ENCODE assay signal across 15 cellular contexts in genomic region chr20:50373674-50374286, GRCh38.
A peak's percentile ranks its signal among the peaks of the same experiment; 100 is the strongest.
DNase-seq lines count a peak whose midpoint lies in the region; ATAC-seq, FAIRE-seq and TF ChIP-seq lines count a peak whose summit lies in the region.
"Had no signal": no experiment of that assay in that cellular context is flagged by ENCODE, and none has a peak within 500 bp of the region (broad histone marks: within the 10 kb centered on the region; RNA-seq: fewer than 3 reads in every experiment).

No MANE protein-coding gene starts in this region.

- H3K4me1 ChIP-seq in A549 (peaks cover 70% of the 10 kb centered on the region), PC-3 (ENCODE audit: insufficient read depth, low read length) (peaks cover 58% of the 10 kb centered on the region), endothelial cell of umbilical vein (ENCODE audit: control insufficient read depth, extremely low read depth, insufficient read depth, low read length) (peaks cover 2% of the 10 kb centered on the region), esophagus muscularis mucosa (peaks cover 4 to 8% (median 6%) of the 10 kb centered on the region in 4 donors)
- H3K4me1 ChIP-seq: neural progenitor cell had no signal

- DNase-seq in A549 (ENCODE audit: low read depth in 1 of 2, low spot score in 1 of 2) (peak; percentile 43 to 60), ELR (ENCODE audit: low read depth) (peak; percentile 70), PC-3 (peak; percentile 87), endothelial cell of umbilical vein (ENCODE audit: low read depth, low spot score) (no peak), ureter (ENCODE audit: low spot score) (no peak), AG08396 (ENCODE audit: low spot score) (no peak), esophagus muscularis mucosa (ENCODE audit: extremely low spot score) (no peak)
- DNase-seq: activated CD4-positive, alpha-beta T cell treated with anti-CD3 and anti-CD28 coated beads, Interleukin-2, amount 50 U/mL, for 4 hours; NCI-H1105 treated with DMSO at 0.1 percent for 48 hours; NCI-H446 treated with DMSO at 0.1 percent for 48 hours; OCI-M1; retina had no signal

- intact Hi-C loops in PC-3 (cut with micrococcal nuclease) (no loop called here), endothelial cell of umbilical vein (cut with micrococcal nuclease) (no loop called here), esophagus muscularis mucosa (cut with DNase I) (no loop called here)

- POLR2A ChIA-PET in A549 (lab: Yijun Ruan, JAX) (no interaction called here), PC-3 (lab: Charles Lee; ENCODE audit: unreplicated experiment) (no interaction called here), endothelial cell of umbilical vein (lab: Charles Lee) (no interaction called here)

- TF ChIP-seq CTCF in A549 (IDR thresholded peaks at IDR 0.05) (no peak), PC-3 (conservative IDR thresholded peaks at IDR 0.05; ENCODE audit: low read depth, low read length) (no peak), endothelial cell of umbilical vein (IDR thresholded peaks at IDR 0.05; ENCODE audit: extremely low read depth in 1 of 2, insufficient read depth in 1 of 2, low read depth in 1 of 2, low read length in 2 of 2) (no peak), esophagus muscularis mucosa (IDR thresholded peaks at IDR 0.05) (no peak)

- no peaks in the 10 kb centered on the region for H3K36me3 ChIP-seq in PC-3 (ENCODE audit: low read depth, low read length)
- H3K36me3 ChIP-seq in endothelial cell of umbilical vein (ENCODE audit: control insufficient read depth in 2 of 2, extremely low read depth in 1 of 2, insufficient read depth in 2 of 2, low read length in 2 of 2): no peaks in the 10 kb centered on the region
- H3K36me3 ChIP-seq in esophagus muscularis mucosa: no peaks in the 10 kb centered on the region
- H3K36me3 ChIP-seq: neural progenitor cell had no signal

- ATAC-seq in A549: peak; percentile 43 to 61; a peak in 5 of 6 replicates
- ATAC-seq in PC-3: peak; percentile 25
- ATAC-seq in GM21360 (IDR thresholded peaks at IDR 0.05; ENCODE audit: unreplicated experiment): no peak

- H3F3A ChIP-seq in PC-3 (ENCODE audit: low read length, unreplicated experiment): no peaks in the 10 kb centered on the region

- H3K9me3 ChIP-seq in A549 (no peaks in the 10 kb centered on the region), PC-3 (ENCODE audit: low read length) (no peaks in the 10 kb centered on the region), endothelial cell of umbilical vein (replicated peaks; ENCODE audit: control insufficient read depth, insufficient read depth, low read length) (no peaks in the 10 kb centered on the region), esophagus muscularis mucosa (no peaks in the 10 kb centered on the region)

- H3K9ac ChIP-seq in PC-3 (ENCODE audit: low read length): no peak overlapping the region
- no peak overlapping the region for H3K9ac ChIP-seq in endothelial cell of umbilical vein (replicated peaks; ENCODE audit: extremely low read depth, insufficient read depth, low read length)
- H3K9ac ChIP-seq: neural progenitor cell had no signal

- dilution Hi-C loops in endothelial cell of umbilical vein (cut with MboI; ENCODE audit: extremely low pct_ligation_motif_present, low sequenced_read_pairs): no loop called here

- FAIRE-seq in A549 (lab: Jason Lieb, UNC) (no peak), endothelial cell of umbilical vein (lab: Jason Lieb, UNC) (peak; percentile 12)

- H4K20me1 ChIP-seq in PC-3 (ENCODE audit: low read length) (no peaks in the 10 kb centered on the region), endothelial cell of umbilical vein (replicated peaks; ENCODE audit: control insufficient read depth, extremely low read depth, insufficient read depth, low read length) (no peaks in the 10 kb centered on the region)

- no peak for TF ChIP-seq RAD21 in A549 (conservative IDR thresholded peaks at IDR 0.05 in 1 of 2, IDR thresholded peaks at IDR 0.05 in 1 of 2)

- H3K9me2 ChIP-seq in PC-3 (replicated peaks; ENCODE audit: low read length): no peaks in the 10 kb centered on the region

- no peaks in the 10 kb centered on the region for H3K9me1 ChIP-seq in endothelial cell of umbilical vein (replicated peaks; ENCODE audit: control insufficient read depth, extremely low read depth, insufficient read depth, low read length)

- H2AFZ ChIP-seq in PC-3 (ENCODE audit: low read length) (0 out of 2 replicates have a peak overlapping the region, but pooled peaks have one; percentile 3), endothelial cell of umbilical vein (ENCODE audit: low read depth, low read length) (no peak overlapping the region)
- H2AFZ ChIP-seq: neural progenitor cell had no signal

- no peaks in the 10 kb centered on the region for H3K79me2 ChIP-seq in PC-3 (ENCODE audit: low read length)
- no peaks in the 10 kb centered on the region for H3K79me2 ChIP-seq in endothelial cell of umbilical vein (ENCODE audit: control insufficient read depth, insufficient read depth, low read length)

- BruUV-seq in PC-3 (replicated peaks; lab: Mats Ljungman, UMichigan) (no TSS peak), endothelial cell of umbilical vein (replicated peaks; lab: Mats Ljungman, UMichigan) (no TSS peak)

- peak overlapping the region; percentile 55 for H3K4me2 ChIP-seq in A549
- H3K4me2 ChIP-seq in PC-3 (ENCODE audit: low read length): peak overlapping the region; percentile 31
- H3K4me2 ChIP-seq in endothelial cell of umbilical vein (ENCODE audit: insufficient read depth, low read length): no peak overlapping the region
- H3K4me2 ChIP-seq: neural progenitor cell had no signal

- CTCF ChIA-PET in A549 (lab: Yijun Ruan, JAX): interaction anchor here (0.8 to 2.0 kb wide), 3 partner anchors 9 to 184 kb away, joined by 3 to 10 read pairs (median 3); partner anchors contain the start of gene CEBPB
- CTCF ChIA-PET in PC-3 (lab: Charles Lee): no interaction called here
- CTCF ChIA-PET in endothelial cell of umbilical vein (lab: Charles Lee): interaction anchor here (0.9 kb wide), 1 partner anchor 19 kb away, joined by 3 read pairs; no protein-coding TSS in a partner anchor

- no peaks in the 10 kb centered on the region for H3K27me3 ChIP-seq in PC-3 (ENCODE audit: low read length)
- peaks cover 6 to 15% of the 10 kb centered on the region in 2 experiments for H3K27me3 ChIP-seq in endothelial cell of umbilical vein (ENCODE audit: control insufficient read depth in 2 of 2, insufficient read depth in 2 of 2, low read length in 2 of 2)
- H3K27me3 ChIP-seq in esophagus muscularis mucosa: no peaks in the 10 kb centered on the region
- H3K27me3 ChIP-seq: neural progenitor cell had no signal

- WGBS in A549 (ENCODE audit: missing lambda C conversion rate): 16% methylated on average over 7 of the region's 7 CpGs
- WGBS in esophagus muscularis mucosa: 70% methylated on average over 7 of the region's 7 CpGs

- TF ChIP-seq POLR2A in A549 (IDR thresholded peaks at IDR 0.05; ENCODE audit: low read length): no peak
- no peak for TF ChIP-seq POLR2A in endothelial cell of umbilical vein (IDR thresholded peaks at IDR 0.05; ENCODE audit: low read depth, low read length)
- TF ChIP-seq POLR2A in esophagus muscularis mucosa (IDR thresholded peaks at IDR 0.05; ENCODE audit: low read depth): no peak

- TF ChIP-seq EP300 in A549 (IDR thresholded peaks at IDR 0.05): no peak
- no peak for TF ChIP-seq EP300 in esophagus muscularis mucosa (IDR thresholded peaks at IDR 0.05)

- H3K27ac ChIP-seq in A549: peak overlapping the region; percentile 78 to 87
- peak overlapping the region; percentile 46 for H3K27ac ChIP-seq in PC-3 (ENCODE audit: low read length)
- H3K27ac ChIP-seq in endothelial cell of umbilical vein (ENCODE audit: insufficient read depth, low read depth, low read length): no peak overlapping the region
- H3K27ac ChIP-seq in esophagus muscularis mucosa (replicated peaks in 1 of 4): no peak overlapping the region
- H3K27ac ChIP-seq: neural progenitor cell had no signal

- H3K4me3 ChIP-seq in A549 (no peak overlapping the region), PC-3 (ENCODE audit: low read length) (no peak overlapping the region), endothelial cell of umbilical vein (replicated peaks in 1 of 3; ENCODE audit: insufficient read depth in 1 of 3, low read depth in 1 of 3, low read length in 3 of 3) (no peak overlapping the region), esophagus muscularis mucosa (no peak overlapping the region)
- H3K4me3 ChIP-seq: lung, neural progenitor cell had no signal

TF ChIP-seq in A549, 52 proteins besides CTCF, POLR2A, EP300 and RAD21:
- TF ChIP-seq RARB (CRISPR knock-in tag; IDR thresholded peaks at IDR 0.05) (no peak), SMC3 (IDR thresholded peaks at IDR 0.05) (no peak), HES2 (IDR thresholded peaks at IDR 0.05) (no peak), MYC (IDR thresholded peaks at IDR 0.05; ENCODE audit: borderline replicate concordance, low read length) (no peak), ZFP36 (IDR thresholded peaks at IDR 0.05; ENCODE audit: borderline replicate concordance, partially characterized antibody) (no peak), JUNB (IDR thresholded peaks at IDR 0.05) (no peak), PHF8 (IDR thresholded peaks at IDR 0.05; ENCODE audit: borderline replicate concordance, low read depth) (no peak), CBX2 (IDR thresholded peaks at IDR 0.05; ENCODE audit: borderline replicate concordance, low read depth) (no peak), RNF2 (IDR thresholded peaks at IDR 0.05; ENCODE audit: borderline replicate concordance, low read depth) (no peak)

TF ChIP-seq in endothelial cell of umbilical vein, 7 proteins besides CTCF, POLR2A, EP300 and RAD21:
- TF ChIP-seq GATA2 (IDR thresholded peaks at IDR 0.05; ENCODE audit: insufficient read depth, insufficient read length, low read depth, low read length) (no peak), POLR2AphosphoS5 (IDR thresholded peaks at IDR 0.05; ENCODE audit: insufficient read depth, low read depth, low read length) (no peak), EZH2 (IDR thresholded peaks at IDR 0.05; ENCODE audit: borderline replicate concordance, low read depth, low read length, severe bottlenecking) (no peak), MYC (IDR thresholded peaks at IDR 0.05; ENCODE audit: low read depth, low read length) (no peak), FOS (IDR thresholded peaks at IDR 0.05; ENCODE audit: borderline replicate concordance, insufficient read depth, low read length) (no peak), JUN (IDR thresholded peaks at IDR 0.05; ENCODE audit: borderline replicate concordance, insufficient read depth, insufficient read length, low read depth) (no peak)
- TF ChIP-seq, protein P1, sequence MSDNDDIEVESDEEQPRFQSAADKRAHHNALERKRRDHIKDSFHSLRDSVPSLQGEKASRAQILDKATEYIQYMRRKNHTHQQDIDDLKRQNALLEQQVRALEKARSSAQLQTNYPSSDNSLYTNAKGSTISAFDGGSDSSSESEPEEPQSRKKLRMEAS (IDR thresholded peaks at IDR 0.05; ENCODE audit: insufficient read depth, insufficient read length): no peak

Comparison
In these comparisons a context has a peak if more than half of its experiments do, and no peak if none do; other contexts are left out.
1. DNase-seq: peak in A549 (2 of 2), ELR (single experiment) and PC-3 (single experiment); none in endothelial cell of umbilical vein (single experiment), ureter (single experiment), AG08396 (single experiment) and esophagus muscularis mucosa (single experiment).
2. H3K27ac ChIP-seq: peak in A549 (2 of 2) and PC-3 (single experiment); none in endothelial cell of umbilical vein (single experiment) and esophagus muscularis mucosa (0 of 4).